Comparison of ENCODE assay signal across 2 cellular contexts in the genomic region with DNA sequence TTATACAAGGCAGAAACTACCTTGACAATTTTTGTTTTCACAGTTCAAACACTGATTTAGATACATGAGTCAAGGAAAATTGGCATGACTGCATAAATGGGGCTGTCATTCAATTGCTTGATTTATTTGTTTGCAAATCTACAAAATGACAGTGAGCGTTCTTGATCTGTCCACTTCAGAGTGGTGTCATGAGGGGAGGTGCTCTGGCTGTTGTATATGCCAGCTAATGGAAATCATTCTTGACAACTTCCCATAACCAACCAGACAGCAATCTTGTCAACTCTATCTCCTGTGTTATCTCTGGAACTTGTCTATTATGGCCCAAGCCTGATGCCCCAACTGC.
TF ChIP-seq lines count a peak whose summit lies in the region.

No MANE protein-coding gene starts in this region.

TF ChIP-seq in HEK293T, 16 proteins besides CTCF, POLR2A, EP300 and RAD21:
- TF ChIP-seq, protein P1, sequence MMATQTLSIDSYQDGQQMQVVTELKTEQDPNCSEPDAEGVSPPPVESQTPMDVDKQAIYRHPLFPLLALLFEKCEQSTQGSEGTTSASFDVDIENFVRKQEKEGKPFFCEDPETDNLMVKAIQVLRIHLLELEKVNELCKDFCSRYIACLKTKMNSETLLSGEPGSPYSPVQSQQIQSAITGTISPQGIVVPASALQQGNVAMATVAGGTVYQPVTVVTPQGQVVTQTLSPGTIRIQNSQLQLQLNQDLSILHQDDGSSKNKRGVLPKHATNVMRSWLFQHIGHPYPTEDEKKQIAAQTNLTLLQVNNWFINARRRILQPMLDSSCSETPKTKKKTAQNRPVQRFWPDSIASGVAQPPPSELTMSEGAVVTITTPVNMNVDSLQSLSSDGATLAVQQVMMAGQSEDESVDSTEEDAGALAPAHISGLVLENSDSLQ (IDR thresholded peaks at IDR 0.05) = peak; percentile 24; the same call in 1 of the 2 replicates
- no peak for TF ChIP-seq FOXK2 (IDR thresholded peaks at IDR 0.05)

TF ChIP-seq in SK-N-SH treated with all-trans-retinoic acid at 6 μM for 48 hours, 23 proteins besides CTCF, POLR2A, EP300 and RAD21 (continued from another document):
- TF ChIP-seq, protein P2, sequence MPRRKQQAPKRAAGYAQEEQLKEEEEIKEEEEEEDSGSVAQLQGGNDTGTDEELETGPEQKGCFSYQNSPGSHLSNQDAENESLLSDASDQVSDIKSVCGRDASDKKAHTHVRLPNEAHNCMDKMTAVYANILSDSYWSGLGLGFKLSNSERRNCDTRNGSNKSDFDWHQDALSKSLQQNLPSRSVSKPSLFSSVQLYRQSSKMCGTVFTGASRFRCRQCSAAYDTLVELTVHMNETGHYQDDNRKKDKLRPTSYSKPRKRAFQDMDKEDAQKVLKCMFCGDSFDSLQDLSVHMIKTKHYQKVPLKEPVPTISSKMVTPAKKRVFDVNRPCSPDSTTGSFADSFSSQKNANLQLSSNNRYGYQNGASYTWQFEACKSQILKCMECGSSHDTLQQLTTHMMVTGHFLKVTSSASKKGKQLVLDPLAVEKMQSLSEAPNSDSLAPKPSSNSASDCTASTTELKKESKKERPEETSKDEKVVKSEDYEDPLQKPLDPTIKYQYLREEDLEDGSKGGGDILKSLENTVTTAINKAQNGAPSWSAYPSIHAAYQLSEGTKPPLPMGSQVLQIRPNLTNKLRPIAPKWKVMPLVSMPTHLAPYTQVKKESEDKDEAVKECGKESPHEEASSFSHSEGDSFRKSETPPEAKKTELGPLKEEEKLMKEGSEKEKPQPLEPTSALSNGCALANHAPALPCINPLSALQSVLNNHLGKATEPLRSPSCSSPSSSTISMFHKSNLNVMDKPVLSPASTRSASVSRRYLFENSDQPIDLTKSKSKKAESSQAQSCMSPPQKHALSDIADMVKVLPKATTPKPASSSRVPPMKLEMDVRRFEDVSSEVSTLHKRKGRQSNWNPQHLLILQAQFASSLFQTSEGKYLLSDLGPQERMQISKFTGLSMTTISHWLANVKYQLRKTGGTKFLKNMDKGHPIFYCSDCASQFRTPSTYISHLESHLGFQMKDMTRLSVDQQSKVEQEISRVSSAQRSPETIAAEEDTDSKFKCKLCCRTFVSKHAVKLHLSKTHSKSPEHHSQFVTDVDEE (CRISPR knock-in tag; IDR thresholded peaks at IDR 0.05) = 0 out of 2 replicates have a peak, but pooled peaks have one; percentile 18
